In the genomic region with DNA sequence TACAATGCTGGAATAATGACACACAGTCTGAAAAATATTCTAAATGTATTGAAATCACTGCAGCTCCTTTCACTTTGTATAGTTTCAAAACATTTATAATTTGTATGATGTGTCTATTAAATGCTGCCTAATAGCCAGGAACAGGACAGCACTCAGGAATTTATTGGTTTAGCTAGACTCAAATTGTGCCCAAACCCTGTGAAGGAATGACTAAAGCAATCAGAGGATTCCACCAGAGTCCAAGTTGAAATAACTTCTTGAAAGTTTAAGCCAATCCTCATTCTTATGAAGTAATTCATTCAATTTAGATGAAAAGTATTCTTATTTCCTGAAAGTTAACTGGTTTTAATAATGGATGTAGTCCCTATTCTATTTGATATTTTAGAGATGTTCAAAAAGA, we compare ENCODE assay signal across 24 cellular contexts.
"Had no signal": no experiment of that assay in that cellular context is flagged by ENCODE, and none has a peak within 500 bp of the region (broad histone marks: within the 10 kb centered on the region; RNA-seq: fewer than 3 reads in every experiment).

No MANE protein-coding gene starts in this region.

- H3K27ac ChIP-seq: RWPE1 had no signal

- H3K9ac ChIP-seq: SK-N-SH had no signal

- DNase-seq: IMR-90; Karpas-422; KG1; MG63; NCI-H1092; NCI-H1105 treated with DMSO at 0.1 percent for 48 hours; NCI-H1417 treated with DMSO at 0.1 percent for 48 hours; NCI-H146; NCI-H1694 treated with DMSO at 0.1 percent for 48 hours; NCI-H1930; NCI-H2081; NCI-H2107; NCI-H2227 treated with DMSO at 0.1 percent for 48 hours; NCI-H524 treated with DMSO at 0.1 percent for 48 hours; NCI-H69; NCI-H774; NK-92 treated with Interleukin-12 subunit alpha and Interleukin-12 subunit beta, amount 100 ng/mL, for 24 hours; PC-3; SHP77; SK-N-SH; SW 1271 had no signal

- H3K27me3 ChIP-seq: MG63 had no signal

- H3K4me2 ChIP-seq: SK-N-SH had no signal

- H3K9me3 ChIP-seq: MG63, SK-N-SH had no signal

- H3K36me3 ChIP-seq: MG63 had no signal

- H3K4me3 ChIP-seq: MG63 had no signal

- ATAC-seq: HepG2, Panc1, PC-3 had no signal
